ENCODE assay signal across 17 cellular contexts in the genomic region with DNA sequence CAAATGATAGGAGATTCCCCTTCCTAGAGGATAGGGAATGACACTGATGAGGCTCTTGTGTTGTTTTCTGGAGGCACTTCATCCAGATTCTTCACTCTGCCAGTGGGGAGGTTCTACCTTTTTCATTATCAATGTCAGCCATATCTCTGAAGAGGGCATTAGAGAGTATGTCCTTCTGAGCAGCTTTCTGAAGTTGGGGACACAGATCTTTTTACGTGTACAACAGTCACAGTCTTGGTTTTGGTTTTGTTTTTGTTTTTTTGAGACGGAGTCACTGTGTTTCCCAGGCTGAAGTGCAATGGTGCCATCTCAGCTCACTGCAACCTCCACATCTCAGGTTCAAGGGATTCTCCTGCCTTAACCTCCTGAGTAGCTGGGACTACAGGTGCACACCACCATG. TPM values are rescaled to one million over a fixed set of nuclear protein-coding genes. Genes with fewer than 3 reads are reported as not detected.
DNase-seq lines count a peak whose midpoint lies in the region; ATAC-seq and TF ChIP-seq lines count a peak whose summit lies in the region.
"Had no signal": no experiment of that assay in that cellular context is flagged by ENCODE, and none has a peak within 500 bp of the region (broad histone marks: within the 10 kb centered on the region; RNA-seq: fewer than 3 reads in every experiment).

No MANE protein-coding gene starts in this region.

- H3K4me1 Mint-ChIP-seq in activated T-cell treated with anti-CD3 and anti-CD28 coated beads, Interleukin-2, amount 50 U/mL, for 4 hours (ENCODE audit: low read depth) = peaks cover 2% of the 10 kb centered on the region
- peaks cover 7% of the 10 kb centered on the region for H3K4me1 Mint-ChIP-seq in T-helper 1 cell treated with Interleukin-12 subunit alpha and Interleukin-12 subunit beta and Interleukin-4 antibody, amounts not matched to agents 30 μg/mL and 1 μg/mL, for 36 hours (ENCODE audit: low read depth)

- peak overlapping the region; percentile 57 for H3K27ac Mint-ChIP-seq in T-helper 1 cell treated with Interleukin-12 subunit alpha and Interleukin-12 subunit beta and Interleukin-4 antibody, amounts not matched to agents 30 μg/mL and 1 μg/mL, for 36 hours

- no peak overlapping the region for H3K4me3 ChIP-seq in mucosa of descending colon
- H3K4me3 ChIP-seq: A549; BLaER1 treated with 17β-estradiol and CSF1 and Interleukin-3, amounts not matched to agents 10 nM and 100 nM; SJSA1 had no signal

- H3K4me1 ChIP-seq in mucosa of descending colon (ENCODE audit: low read depth) = no peaks in the 10 kb centered on the region

- H3K36me3 ChIP-seq in mucosa of descending colon (ENCODE audit: low read depth) = no peaks in the 10 kb centered on the region

- H3K36me3 Mint-ChIP-seq in activated T-cell treated with anti-CD3 and anti-CD28 coated beads, Interleukin-2, amount 50 U/mL, for 4 hours (ENCODE audit: insufficient read depth) = no peaks in the 10 kb centered on the region
- H3K36me3 Mint-ChIP-seq in T-helper 1 cell treated with Interleukin-12 subunit alpha and Interleukin-12 subunit beta and Interleukin-4 antibody, amounts not matched to agents 30 μg/mL and 1 μg/mL, for 36 hours (ENCODE audit: low read depth) = no peaks in the 10 kb centered on the region

- no peak for DNase-seq in activated T-cell treated with anti-CD3 and anti-CD28 coated beads, Interleukin-2, amount 50 U/mL, for 4 hours
- DNase-seq in activated T-cell treated with anti-CD3 and anti-CD28 coated beads, Interleukin-2, amount 50 U/mL, for 48 hours = no peak
- DNase-seq in mucosa of descending colon (no peak), SHP77 treated with DMSO at 0.1 percent for 48 hours (lab: John Stamatoyannopoulos, UW) (no peak)
- DNase-seq: DND-41, NCI-H1436, NCI-H2029, NCI-H2171, NCI-H446 treated with DMSO at 0.1 percent for 48 hours, OCI-M1 had no signal

- TF ChIP-seq CTCF in mucosa of descending colon (IDR thresholded peaks at IDR 0.05) = no peak

- no peak for ATAC-seq in activated T-cell treated with anti-CD3 and anti-CD28 coated beads, Interleukin-2, amount 50 U/mL, for 4 hours
- peak; percentile 56 for ATAC-seq in GM21576 (IDR thresholded peaks at IDR 0.05; ENCODE audit: unreplicated experiment)
- ATAC-seq in mucosa of descending colon = peak; percentile 22
- ATAC-seq in GM21619 (IDR thresholded peaks at IDR 0.05; ENCODE audit: unreplicated experiment) = no peak
- ATAC-seq in GM18861 (IDR thresholded peaks at IDR 0.05; ENCODE audit: unreplicated experiment) = no peak
- ATAC-seq: A549 had no signal

- no peaks in the 10 kb centered on the region for H3K9me3 ChIP-seq in mucosa of descending colon
- H3K9me3 ChIP-seq: A549; BLaER1 treated with 17β-estradiol and CSF1 and Interleukin-3, amounts not matched to agents 10 nM and 100 nM; SJSA1 had no signal

- H3K4me3 Mint-ChIP-seq in activated T-cell treated with anti-CD3 and anti-CD28 coated beads, Interleukin-2, amount 50 U/mL, for 4 hours = peak overlapping the region; percentile 31
- no peak overlapping the region for H3K4me3 Mint-ChIP-seq in T-helper 1 cell treated with Interleukin-12 subunit alpha and Interleukin-12 subunit beta and Interleukin-4 antibody, amounts not matched to agents 30 μg/mL and 1 μg/mL, for 36 hours

- H3K9me3 Mint-ChIP-seq in activated T-cell treated with anti-CD3 and anti-CD28 coated beads, Interleukin-2, amount 50 U/mL, for 4 hours = no peaks in the 10 kb centered on the region
- no peaks in the 10 kb centered on the region for H3K9me3 Mint-ChIP-seq in T-helper 1 cell treated with Interleukin-12 subunit alpha and Interleukin-12 subunit beta and Interleukin-4 antibody, amounts not matched to agents 30 μg/mL and 1 μg/mL, for 36 hours

- intact Hi-C loops in mucosa of descending colon (cut with DNase I, micrococcal nuclease) = no loop called here

- no peaks in the 10 kb centered on the region for H3K27me3 Mint-ChIP-seq in activated T-cell treated with anti-CD3 and anti-CD28 coated beads, Interleukin-2, amount 50 U/mL, for 4 hours (ENCODE audit: low read depth)
- no peaks in the 10 kb centered on the region for H3K27me3 Mint-ChIP-seq in T-helper 1 cell treated with Interleukin-12 subunit alpha and Interleukin-12 subunit beta and Interleukin-4 antibody, amounts not matched to agents 30 μg/mL and 1 μg/mL, for 36 hours (ENCODE audit: low read depth)

RNA-seq across cellular contexts. Expression of a gene that starts 22.6 kb away (rescaled TPM):
- 10 to 100 TPM; 36.1 to 44.2 (median 41.6) TPM for total RNA-seq in activated T-cell treated with anti-CD3 and anti-CD28 coated beads, Interleukin-2, amount 50 U/mL, for 4 hours
- 1 to 10 TPM; 1.5 to 9.6 (median 1.6) TPM for total RNA-seq in mucosa of descending colon

RNA-seq across cellular contexts. Expression of a gene that starts 22.7 kb away (rescaled TPM):
- 10 to 100 TPM; 39.9 to 52.4 (median 48.5) TPM for total RNA-seq in activated T-cell treated with anti-CD3 and anti-CD28 coated beads, Interleukin-2, amount 50 U/mL, for 4 hours
- 10 to 100 TPM; 18.3 to 22.7 (median 22.0) TPM for total RNA-seq in mucosa of descending colon

RNA-seq across cellular contexts. Expression of a gene that starts 45.1 kb away (rescaled TPM):
- total RNA-seq in activated T-cell treated with anti-CD3 and anti-CD28 coated beads, Interleukin-2, amount 50 U/mL, for 4 hours = 10 to 100 TPM; 19.3 to 25.6 (median 20.0) TPM
- total RNA-seq in mucosa of descending colon = 10 to 100 TPM in 2 of 3 donors, 1 to 10 TPM in 1; 9.5 to 54.7 (median 10.7) TPM

Comparison
In these comparisons a context has a peak if more than half of its experiments do, and no peak if none do; other contexts are left out.
1. ATAC-seq: peak in GM21576 (single experiment) and mucosa of descending colon (single experiment); none in activated T-cell treated with anti-CD3 and anti-CD28 coated beads, Interleukin-2, amount 50 U/mL, for 4 hours (0 of 2), GM21619 (single experiment) and GM18861 (single experiment).